In genomic region chr2:230829293-230829692, GRCh38 we compare ENCODE assay signal across 16 cellular contexts. TPM values are rescaled to one million over a fixed set of nuclear protein-coding genes. Genes with fewer than 3 reads are reported as not detected.
DNase-seq lines count a peak whose midpoint lies in the region; ATAC-seq and TF ChIP-seq lines count a peak whose summit lies in the region.
"Had no signal": no experiment of that assay in that cellular context is flagged by ENCODE, and none has a peak within 500 bp of the region (broad histone marks: within the 10 kb centered on the region; RNA-seq: fewer than 3 reads in every experiment).

No MANE protein-coding gene starts in this region.

- no peak overlapping the region for H3K27ac Mint-ChIP-seq in CD4-positive, CD25-positive, alpha-beta regulatory T cell
- no peak overlapping the region for H3K27ac Mint-ChIP-seq in activated naive CD8-positive, alpha-beta T cell treated with anti-CD3 and anti-CD28 coated beads for 36 hours
- H3K27ac Mint-ChIP-seq in natural killer cell treated with Interleukin-12 subunit alpha and Interleukin-12 subunit beta and Interleukin-15 and Interleukin-18, amount 100 ng/mL, for 72 hours = no peak overlapping the region
- H3K27ac Mint-ChIP-seq in CD8-positive, alpha-beta T cell = no peak overlapping the region

- H3K4me1 ChIP-seq in CD4-positive, CD25-positive, alpha-beta regulatory T cell (ENCODE audit: control insufficient read depth, insufficient read depth, low read length, poor library complexity, severe bottlenecking) = peaks cover 12% of the 10 kb centered on the region
- H3K4me1 ChIP-seq in CD8-positive, alpha-beta T cell (ENCODE audit: insufficient read depth, low read length) = peaks cover 5% of the 10 kb centered on the region

- peak overlapping the region; percentile 31 for H3K4me3 Mint-ChIP-seq in activated T-cell treated with anti-CD3 and anti-CD28 coated beads, Interleukin-2, amount 50 U/mL, for 4 hours
- peak overlapping the region in 3 of 4 donors; percentile 21 to 35 (median 34) for H3K4me3 Mint-ChIP-seq in CD4-positive, CD25-positive, alpha-beta regulatory T cell
- H3K4me3 Mint-ChIP-seq in activated naive CD8-positive, alpha-beta T cell treated with anti-CD3 and anti-CD28 coated beads for 36 hours = peak overlapping the region; percentile 15
- peak overlapping the region; percentile 45 for H3K4me3 Mint-ChIP-seq in natural killer cell treated with Interleukin-12 subunit alpha and Interleukin-12 subunit beta and Interleukin-15 and Interleukin-18, amount 100 ng/mL, for 72 hours
- H3K4me3 Mint-ChIP-seq in CD8-positive, alpha-beta T cell = no peak overlapping the region

- CTCF ChIA-PET in CD8-positive, alpha-beta T cell (lab: Charles Lee) = interaction anchor here (1.5 kb wide), 1 partner anchor 73 kb away, joined by 3 read pairs; no protein-coding TSS in a partner anchor

- intact Hi-C loops in CD8-positive, alpha-beta T cell (cut with DNase I, micrococcal nuclease) = no loop called here

- H3K27me3 Mint-ChIP-seq in activated T-cell treated with anti-CD3 and anti-CD28 coated beads, Interleukin-2, amount 50 U/mL, for 4 hours (ENCODE audit: low read depth) = peaks cover 31% of the 10 kb centered on the region
- H3K27me3 Mint-ChIP-seq in CD4-positive, CD25-positive, alpha-beta regulatory T cell = peaks cover 52% of the 10 kb centered on the region
- H3K27me3 Mint-ChIP-seq in activated naive CD8-positive, alpha-beta T cell treated with anti-CD3 and anti-CD28 coated beads for 36 hours = peaks cover 44% of the 10 kb centered on the region
- H3K27me3 Mint-ChIP-seq in natural killer cell treated with Interleukin-12 subunit alpha and Interleukin-12 subunit beta and Interleukin-15 and Interleukin-18, amount 100 ng/mL, for 72 hours = peaks cover 31 to 51% of the 10 kb centered on the region in 2 donors
- peaks cover 44% of the 10 kb centered on the region for H3K27me3 Mint-ChIP-seq in CD8-positive, alpha-beta T cell (ENCODE audit: low read depth)

- H3K4me1 Mint-ChIP-seq in activated T-cell treated with anti-CD3 and anti-CD28 coated beads, Interleukin-2, amount 50 U/mL, for 4 hours (ENCODE audit: low read depth) = peaks cover 8% of the 10 kb centered on the region
- H3K4me1 Mint-ChIP-seq in CD4-positive, CD25-positive, alpha-beta regulatory T cell = peaks cover 4 to 23% (median 15%) of the 10 kb centered on the region in 4 donors
- peaks cover 4% of the 10 kb centered on the region for H3K4me1 Mint-ChIP-seq in activated naive CD8-positive, alpha-beta T cell treated with anti-CD3 and anti-CD28 coated beads for 36 hours
- H3K4me1 Mint-ChIP-seq in natural killer cell treated with Interleukin-12 subunit alpha and Interleukin-12 subunit beta and Interleukin-15 and Interleukin-18, amount 100 ng/mL, for 72 hours (ENCODE audit: low read depth in 2 of 2) = peaks cover 4 to 14% of the 10 kb centered on the region in 2 donors
- peaks cover 6% of the 10 kb centered on the region for H3K4me1 Mint-ChIP-seq in CD8-positive, alpha-beta T cell (ENCODE audit: low read depth)

- H3K9me3 ChIP-seq in CD4-positive, CD25-positive, alpha-beta regulatory T cell (ENCODE audit: control insufficient read depth in 2 of 2, low read length in 2 of 2) = no peaks in the 10 kb centered on the region
- H3K9me3 ChIP-seq in CD8-positive, alpha-beta T cell (ENCODE audit: low read length) = no peaks in the 10 kb centered on the region

- no peaks in the 10 kb centered on the region for H3K36me3 ChIP-seq in CD4-positive, CD25-positive, alpha-beta regulatory T cell (ENCODE audit: control insufficient read depth, insufficient read depth, low read length)
- no peaks in the 10 kb centered on the region for H3K36me3 ChIP-seq in CD8-positive, alpha-beta T cell (ENCODE audit: insufficient read depth, low read length)

- no peak for ATAC-seq in activated T-cell treated with anti-CD3 and anti-CD28 coated beads, Interleukin-2, amount 50 U/mL, for 4 hours
- no peak for ATAC-seq in CD4-positive, CD25-positive, alpha-beta regulatory T cell (ENCODE audit: low read depth in 2 of 2)
- no peak for ATAC-seq in natural killer cell treated with Interleukin-12 subunit alpha and Interleukin-12 subunit beta and Interleukin-15 and Interleukin-18, amount 100 ng/mL, for 72 hours
- no peak for ATAC-seq in CD8-positive, alpha-beta T cell
- no peak for ATAC-seq in HG03342 (IDR thresholded peaks at IDR 0.05; ENCODE audit: unreplicated experiment)

- peaks cover 7% of the 10 kb centered on the region for H3K27me3 ChIP-seq in CD4-positive, CD25-positive, alpha-beta regulatory T cell (ENCODE audit: control insufficient read depth, insufficient read depth, low read length)
- H3K27me3 ChIP-seq in CD8-positive, alpha-beta T cell (ENCODE audit: insufficient read depth, low read length) = peaks cover 11% of the 10 kb centered on the region

- DNase-seq in activated T-cell treated with anti-CD3 and anti-CD28 coated beads, Interleukin-2, amount 50 U/mL, for 4 hours = no peak
- DNase-seq in activated T-cell treated with anti-CD3 and anti-CD28 coated beads, Interleukin-2, amount 50 U/mL, for 1 hour = no peak
- DNase-seq in CD4-positive, CD25-positive, alpha-beta regulatory T cell = no peak
- DNase-seq in activated naive CD8-positive, alpha-beta T cell treated with anti-CD3 and anti-CD28 coated beads for 36 hours = no peak
- no peak for DNase-seq in natural killer cell treated with Interleukin-12 subunit alpha and Interleukin-12 subunit beta and Interleukin-15 and Interleukin-18, amount 100 ng/mL, for 72 hours (ENCODE audit: low spot score)
- DNase-seq in CD8-positive, alpha-beta T cell = no peak
- DNase-seq: C1 segment of cervical spinal cord, KG1, NCI-H1417, NCI-H187, NCI-H2107, NCI-H2227 treated with DMSO at 0.1 percent for 48 hours, NCI-H510A treated with DMSO at 0.1 percent for 48 hours, NCI-H774 had no signal

- no peak overlapping the region for H3K4me3 ChIP-seq in CD4-positive, CD25-positive, alpha-beta regulatory T cell (ENCODE audit: low read depth, low read length)
- no peak overlapping the region for H3K4me3 ChIP-seq in CD8-positive, alpha-beta T cell (ENCODE audit: low read depth, low read length)

- no peaks in the 10 kb centered on the region for H3K36me3 Mint-ChIP-seq in activated T-cell treated with anti-CD3 and anti-CD28 coated beads, Interleukin-2, amount 50 U/mL, for 4 hours (ENCODE audit: insufficient read depth)
- no peaks in the 10 kb centered on the region for H3K36me3 Mint-ChIP-seq in CD4-positive, CD25-positive, alpha-beta regulatory T cell
- no peaks in the 10 kb centered on the region for H3K36me3 Mint-ChIP-seq in activated naive CD8-positive, alpha-beta T cell treated with anti-CD3 and anti-CD28 coated beads for 36 hours
- H3K36me3 Mint-ChIP-seq in natural killer cell treated with Interleukin-12 subunit alpha and Interleukin-12 subunit beta and Interleukin-15 and Interleukin-18, amount 100 ng/mL, for 72 hours = no peaks in the 10 kb centered on the region
- no peaks in the 10 kb centered on the region for H3K36me3 Mint-ChIP-seq in CD8-positive, alpha-beta T cell

- TF ChIP-seq CTCF in CD8-positive, alpha-beta T cell (IDR thresholded peaks at IDR 0.05) = no peak

- H3K9me3 Mint-ChIP-seq in activated T-cell treated with anti-CD3 and anti-CD28 coated beads, Interleukin-2, amount 50 U/mL, for 4 hours = no peaks in the 10 kb centered on the region
- H3K9me3 Mint-ChIP-seq in CD4-positive, CD25-positive, alpha-beta regulatory T cell = peaks cover 0 to 2% (median 0%) of the 10 kb centered on the region in 7 donors
- H3K9me3 Mint-ChIP-seq in activated naive CD8-positive, alpha-beta T cell treated with anti-CD3 and anti-CD28 coated beads for 36 hours = no peaks in the 10 kb centered on the region
- H3K9me3 Mint-ChIP-seq in natural killer cell treated with Interleukin-12 subunit alpha and Interleukin-12 subunit beta and Interleukin-15 and Interleukin-18, amount 100 ng/mL, for 72 hours = no peaks in the 10 kb centered on the region
- no peaks in the 10 kb centered on the region for H3K9me3 Mint-ChIP-seq in CD8-positive, alpha-beta T cell

- POLR2A ChIA-PET in CD8-positive, alpha-beta T cell (lab: Charles Lee) = no interaction called here

- no peak overlapping the region for H3K27ac ChIP-seq in CD4-positive, CD25-positive, alpha-beta regulatory T cell (ENCODE audit: insufficient read depth, low read length, poor library complexity, severe bottlenecking)
- H3K27ac ChIP-seq in CD8-positive, alpha-beta T cell (ENCODE audit: low read depth, low read length) = no peak overlapping the region

RNA-seq across cellular contexts. Expression of gene ITM2C, which starts 35.4 kb away (rescaled TPM):
- 10 to 100 TPM; 17.2 to 29.4 (median 22.1) TPM for total RNA-seq in activated T-cell treated with anti-CD3 and anti-CD28 coated beads, Interleukin-2, amount 50 U/mL, for 4 hours
- 29.3 TPM for total RNA-seq in CD4-positive, CD25-positive, alpha-beta regulatory T cell
- polyA plus RNA-seq in CD4-positive, CD25-positive, alpha-beta regulatory T cell = 10 to 100 TPM; 50.5 to 70.3 (median 55.9) TPM
- total RNA-seq in activated naive CD8-positive, alpha-beta T cell treated with anti-CD3 and anti-CD28 coated beads for 36 hours = 10 to 100 TPM; 69.9 to 73.6 TPM
- 10 to 100 TPM in 1 of 2 donors, 1 to 10 TPM in 1; 2.7 to 21.7 TPM for total RNA-seq in natural killer cell treated with Interleukin-12 subunit alpha and Interleukin-12 subunit beta and Interleukin-15 and Interleukin-18, amount 100 ng/mL, for 72 hours
- total RNA-seq in CD8-positive, alpha-beta T cell = 10 to 100 TPM; 23.2 to 27.4 TPM
- total RNA-seq: OCI-LY7 had no signal
